In the genomic region with DNA sequence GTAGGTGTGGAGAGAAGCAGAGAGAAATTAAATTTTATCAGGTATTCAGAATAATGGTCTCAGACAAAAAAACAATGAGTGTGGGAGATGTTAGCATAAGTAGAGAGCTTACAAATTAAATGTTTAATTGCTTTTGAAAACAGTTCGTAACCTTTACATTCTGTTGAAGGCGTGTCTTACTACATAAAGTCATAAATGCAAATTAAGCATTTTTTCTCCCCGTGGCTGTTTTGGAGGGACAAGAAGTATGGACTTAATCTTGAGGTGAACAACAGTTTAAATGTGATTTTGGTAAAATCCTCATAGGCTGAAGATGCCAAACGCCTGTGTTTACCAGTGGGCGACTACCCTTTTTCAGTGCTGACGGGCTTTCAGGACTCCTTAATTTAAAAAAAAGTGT, we compare ENCODE assay signal across 2 cellular contexts.
TF ChIP-seq lines count a peak whose summit lies in the region.

No MANE protein-coding gene starts in this region.

TF ChIP-seq in A549, 52 proteins besides CTCF, POLR2A, EP300 and RAD21:
- peak; percentile 86 for TF ChIP-seq MAFK (IDR thresholded peaks at IDR 0.05; ENCODE audit: partially characterized antibody)
- TF ChIP-seq FOSL2 (IDR thresholded peaks at IDR 0.05), result no peak
- TF ChIP-seq FOSL2 (CRISPR knock-in tag; IDR thresholded peaks at IDR 0.05), result no peak
TF ChIP-seq in A549: peak in this region for 1.

TF ChIP-seq in K562, 482 proteins besides CTCF, POLR2A, EP300 and RAD21:
- no peak for TF ChIP-seq KAT7 (CRISPR knock-in tag; IDR thresholded peaks at IDR 0.05; ENCODE audit: borderline replicate concordance)
- TF ChIP-seq KDM1A (IDR thresholded peaks at IDR 0.05), result no peak
- TF ChIP-seq ZSCAN29 (IDR thresholded peaks at IDR 0.05), result no peak
- TF ChIP-seq HOXB6 (CRISPR knock-in tag; IDR thresholded peaks at IDR 0.05; ENCODE audit: borderline replicate concordance), result no peak
- no peak for TF ChIP-seq RFX5 (IDR thresholded peaks at IDR 0.05; ENCODE audit: low read depth, low read length)
- TF ChIP-seq C11orf30 (IDR thresholded peaks at IDR 0.05; ENCODE audit: low read depth), result peak; percentile 49; the same call in 1 of the 2 replicates
- TF ChIP-seq, protein P1, sequence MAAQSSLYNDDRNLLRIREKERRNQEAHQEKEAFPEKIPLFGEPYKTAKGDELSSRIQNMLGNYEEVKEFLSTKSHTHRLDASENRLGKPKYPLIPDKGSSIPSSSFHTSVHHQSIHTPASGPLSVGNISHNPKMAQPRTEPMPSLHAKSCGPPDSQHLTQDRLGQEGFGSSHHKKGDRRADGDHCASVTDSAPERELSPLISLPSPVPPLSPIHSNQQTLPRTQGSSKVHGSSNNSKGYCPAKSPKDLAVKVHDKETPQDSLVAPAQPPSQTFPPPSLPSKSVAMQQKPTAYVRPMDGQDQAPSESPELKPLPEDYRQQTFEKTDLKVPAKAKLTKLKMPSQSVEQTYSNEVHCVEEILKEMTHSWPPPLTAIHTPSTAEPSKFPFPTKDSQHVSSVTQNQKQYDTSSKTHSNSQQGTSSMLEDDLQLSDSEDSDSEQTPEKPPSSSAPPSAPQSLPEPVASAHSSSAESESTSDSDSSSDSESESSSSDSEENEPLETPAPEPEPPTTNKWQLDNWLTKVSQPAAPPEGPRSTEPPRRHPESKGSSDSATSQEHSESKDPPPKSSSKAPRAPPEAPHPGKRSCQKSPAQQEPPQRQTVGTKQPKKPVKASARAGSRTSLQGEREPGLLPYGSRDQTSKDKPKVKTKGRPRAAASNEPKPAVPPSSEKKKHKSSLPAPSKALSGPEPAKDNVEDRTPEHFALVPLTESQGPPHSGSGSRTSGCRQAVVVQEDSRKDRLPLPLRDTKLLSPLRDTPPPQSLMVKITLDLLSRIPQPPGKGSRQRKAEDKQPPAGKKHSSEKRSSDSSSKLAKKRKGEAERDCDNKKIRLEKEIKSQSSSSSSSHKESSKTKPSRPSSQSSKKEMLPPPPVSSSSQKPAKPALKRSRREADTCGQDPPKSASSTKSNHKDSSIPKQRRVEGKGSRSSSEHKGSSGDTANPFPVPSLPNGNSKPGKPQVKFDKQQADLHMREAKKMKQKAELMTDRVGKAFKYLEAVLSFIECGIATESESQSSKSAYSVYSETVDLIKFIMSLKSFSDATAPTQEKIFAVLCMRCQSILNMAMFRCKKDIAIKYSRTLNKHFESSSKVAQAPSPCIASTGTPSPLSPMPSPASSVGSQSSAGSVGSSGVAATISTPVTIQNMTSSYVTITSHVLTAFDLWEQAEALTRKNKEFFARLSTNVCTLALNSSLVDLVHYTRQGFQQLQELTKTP (IDR thresholded peaks at IDR 0.05; ENCODE audit: low read depth in 1 of 2, partially characterized antibody in 2 of 2), result no peak
- TF ChIP-seq ILF3 (IDR thresholded peaks at IDR 0.05; ENCODE audit: borderline replicate concordance), result no peak
- peak; percentile 69; the same call in 1 of the 2 replicates for TF ChIP-seq ZNF316 (IDR thresholded peaks at IDR 0.05)
- TF ChIP-seq, protein P2, sequence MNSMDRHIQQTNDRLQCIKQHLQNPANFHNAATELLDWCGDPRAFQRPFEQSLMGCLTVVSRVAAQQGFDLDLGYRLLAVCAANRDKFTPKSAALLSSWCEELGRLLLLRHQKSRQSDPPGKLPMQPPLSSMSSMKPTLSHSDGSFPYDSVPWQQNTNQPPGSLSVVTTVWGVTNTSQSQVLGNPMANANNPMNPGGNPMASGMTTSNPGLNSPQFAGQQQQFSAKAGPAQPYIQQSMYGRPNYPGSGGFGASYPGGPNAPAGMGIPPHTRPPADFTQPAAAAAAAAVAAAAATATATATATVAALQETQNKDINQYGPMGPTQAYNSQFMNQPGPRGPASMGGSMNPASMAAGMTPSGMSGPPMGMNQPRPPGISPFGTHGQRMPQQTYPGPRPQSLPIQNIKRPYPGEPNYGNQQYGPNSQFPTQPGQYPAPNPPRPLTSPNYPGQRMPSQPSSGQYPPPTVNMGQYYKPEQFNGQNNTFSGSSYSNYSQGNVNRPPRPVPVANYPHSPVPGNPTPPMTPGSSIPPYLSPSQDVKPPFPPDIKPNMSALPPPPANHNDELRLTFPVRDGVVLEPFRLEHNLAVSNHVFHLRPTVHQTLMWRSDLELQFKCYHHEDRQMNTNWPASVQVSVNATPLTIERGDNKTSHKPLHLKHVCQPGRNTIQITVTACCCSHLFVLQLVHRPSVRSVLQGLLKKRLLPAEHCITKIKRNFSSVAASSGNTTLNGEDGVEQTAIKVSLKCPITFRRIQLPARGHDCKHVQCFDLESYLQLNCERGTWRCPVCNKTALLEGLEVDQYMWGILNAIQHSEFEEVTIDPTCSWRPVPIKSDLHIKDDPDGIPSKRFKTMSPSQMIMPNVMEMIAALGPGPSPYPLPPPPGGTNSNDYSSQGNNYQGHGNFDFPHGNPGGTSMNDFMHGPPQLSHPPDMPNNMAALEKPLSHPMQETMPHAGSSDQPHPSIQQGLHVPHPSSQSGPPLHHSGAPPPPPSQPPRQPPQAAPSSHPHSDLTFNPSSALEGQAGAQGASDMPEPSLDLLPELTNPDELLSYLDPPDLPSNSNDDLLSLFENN (IDR thresholded peaks at IDR 0.05; ENCODE audit: low read depth in 2 of 2, low read length in 2 of 2), result no peak
- no peak for TF ChIP-seq STAT5A (IDR thresholded peaks at IDR 0.05; ENCODE audit: borderline replicate concordance, low read length)
- TF ChIP-seq, protein P3, sequence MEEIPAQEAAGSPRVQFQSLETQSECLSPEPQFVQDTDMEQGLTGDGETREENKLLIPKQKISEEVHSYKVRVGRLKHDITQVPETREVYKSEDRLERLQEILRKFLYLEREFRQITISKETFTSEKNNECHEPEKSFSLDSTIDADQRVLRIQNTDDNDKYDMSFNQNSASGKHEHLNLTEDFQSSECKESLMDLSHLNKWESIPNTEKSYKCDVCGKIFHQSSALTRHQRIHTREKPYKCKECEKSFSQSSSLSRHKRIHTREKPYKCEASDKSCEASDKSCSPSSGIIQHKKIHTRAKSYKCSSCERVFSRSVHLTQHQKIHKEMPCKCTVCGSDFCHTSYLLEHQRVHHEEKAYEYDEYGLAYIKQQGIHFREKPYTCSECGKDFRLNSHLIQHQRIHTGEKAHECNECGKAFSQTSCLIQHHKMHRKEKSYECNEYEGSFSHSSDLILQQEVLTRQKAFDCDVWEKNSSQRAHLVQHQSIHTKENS (CRISPR knock-in tag; IDR thresholded peaks at IDR 0.05), result no peak
- TF ChIP-seq MAFF (IDR thresholded peaks at IDR 0.05; ENCODE audit: low read length), result peak; percentile 54; the same call in 1 of the 2 replicates
- no peak for TF ChIP-seq TEAD4 (IDR thresholded peaks at IDR 0.05; ENCODE audit: low read length)
- TF ChIP-seq TEAD4 (CRISPR knock-in tag; IDR thresholded peaks at IDR 0.05; ENCODE audit: borderline replicate concordance), result no peak
- TF ChIP-seq ARHGAP35 (IDR thresholded peaks at IDR 0.05; ENCODE audit: partially characterized antibody), result no peak
- no peak for TF ChIP-seq GTF2E2 (tag; IDR thresholded peaks at IDR 0.05)
- TF ChIP-seq TAF9B (IDR thresholded peaks at IDR 0.05; ENCODE audit: partially characterized antibody), result no peak
- no peak for TF ChIP-seq YY1 (IDR thresholded peaks at IDR 0.05; ENCODE audit: borderline replicate concordance in 1 of 3, control insufficient read depth in 1 of 3, extremely low read depth in 1 of 3, insufficient read depth in 3 of 3, insufficient read length in 1 of 3, insufficient replicate concordance in 2 of 3, low read depth in 1 of 3, low read length in 2 of 3)
- no peak for TF ChIP-seq CHD1 (IDR thresholded peaks at IDR 0.05; ENCODE audit: low read length)
- 0 out of 2 replicates have a peak, but pooled peaks have one; percentile 21 for TF ChIP-seq MAFG (tag; conservative IDR thresholded peaks at IDR 0.05)
- TF ChIP-seq ZFP1 (CRISPR knock-in tag; IDR thresholded peaks at IDR 0.05), result no peak
- 0 out of 2 replicates have a peak, but pooled peaks have one; percentile 43 for TF ChIP-seq MAFK (IDR thresholded peaks at IDR 0.05; ENCODE audit: low read length)
